23 cellular contexts compared by ENCODE assay signal in the genomic region with DNA sequence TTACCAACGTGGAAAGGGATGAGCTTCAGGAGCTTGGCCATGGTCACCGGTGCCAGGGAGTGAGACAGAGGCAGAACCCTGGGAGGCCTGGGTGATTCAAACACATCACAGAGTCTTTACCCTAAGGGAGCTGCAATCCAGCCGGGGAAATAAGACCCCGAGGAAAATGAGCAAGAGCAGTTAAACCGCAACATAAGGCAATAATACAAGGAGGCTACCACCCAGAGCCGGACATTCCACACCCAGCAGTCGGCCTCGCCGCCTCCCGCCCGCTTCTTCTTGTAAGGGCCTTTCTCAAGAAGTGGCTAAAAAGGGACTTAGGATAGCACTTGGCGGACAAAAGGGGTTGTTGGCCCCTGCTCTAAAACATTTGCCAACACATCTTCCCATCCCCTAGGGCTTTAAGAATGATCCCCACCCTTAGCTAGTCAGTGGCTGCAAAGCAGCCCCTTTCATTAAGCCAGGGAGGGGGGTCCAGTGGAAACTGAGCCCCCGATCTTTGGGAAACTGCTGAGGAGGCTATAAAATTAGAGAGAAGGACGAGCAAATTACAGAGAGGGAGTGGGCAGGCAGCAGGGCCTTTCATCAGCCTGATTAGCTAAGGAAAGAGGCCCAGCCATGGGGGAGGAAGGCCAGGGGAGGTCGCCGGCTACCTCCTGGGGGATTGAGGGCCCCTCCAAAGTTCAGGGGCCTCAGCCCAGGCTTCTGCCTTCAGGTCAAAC. TPM values are rescaled to one million over a fixed set of nuclear protein-coding genes. Genes with fewer than 3 reads are reported as not detected.
DNase-seq lines count a peak whose midpoint lies in the region; ATAC-seq, FAIRE-seq and TF ChIP-seq lines count a peak whose summit lies in the region.
"Had no signal": no experiment of that assay in that cellular context is flagged by ENCODE, and none has a peak within 500 bp of the region (broad histone marks: within the 10 kb centered on the region; RNA-seq: fewer than 3 reads in every experiment).

No MANE protein-coding gene starts in this region.

- TF ChIP-seq CTCF in H1 (IDR thresholded peaks at IDR 0.05; ENCODE audit: control extremely low read depth in 1 of 3, insufficient read depth in 1 of 3, low read depth in 1 of 3, low read length in 3 of 3) (no peak), neural progenitor cell (IDR thresholded peaks at IDR 0.05) (no peak)

- peaks cover 29% of the 10 kb centered on the region for H3F3A ChIP-seq in neural progenitor cell (ENCODE audit: low read depth)

- H3K23me2 ChIP-seq in H1 (ENCODE audit: low read depth, low read length) = no peaks in the 10 kb centered on the region

- H2BK5ac ChIP-seq in H1 (ENCODE audit: low read depth, low read length) = no peak overlapping the region

- H3K9ac ChIP-seq in BLaER1 treated with 17β-estradiol and CSF1 and Interleukin-3, amounts not matched to agents 10 nM and 100 nM = peak overlapping the region in 5 of 11 experiments; percentile 8 to 19 (median 9); a peak in 5 of 22 replicates
- no peak overlapping the region for H3K9ac ChIP-seq in H1 (replicated peaks in 1 of 4; ENCODE audit: extremely low read depth in 1 of 4, low read depth in 3 of 4, low read length in 3 of 4)
- H3K9ac ChIP-seq in neural progenitor cell = no peak overlapping the region

- whole genome bisulfite sequencing in H1 (ENCODE audit: extremely low coverage in 1 of 2, insufficient coverage in 1 of 2, insufficient read length in 1 of 2, insufficient replicate concordance in 2 of 2, low coverage in 1 of 2, low lambda C conversion rate in 2 of 2, missing lambda C conversion rate in 1 of 2), 2 experiments = 84% methylated on average over 16 of the region's 16 CpGs; no CpG with 5 or more reads in 1 of the 2 experiments

- no peak overlapping the region for H4K5ac ChIP-seq in H1 (ENCODE audit: insufficient read length, low read depth, low read length)

- peak overlapping the region; percentile 18 to 64 (median 49); a peak in 19 of 22 replicates for H3K4me2 ChIP-seq in BLaER1 treated with 17β-estradiol and CSF1 and Interleukin-3, amounts not matched to agents 10 nM and 100 nM
- no peak overlapping the region for H3K4me2 ChIP-seq in H1 (ENCODE audit: insufficient read depth in 1 of 2, low read depth in 2 of 2, low read length in 2 of 2)
- H3K4me2 ChIP-seq in neural progenitor cell = peak overlapping the region; percentile 62

- no peak overlapping the region for H3K4ac ChIP-seq in H1 (replicated peaks; ENCODE audit: insufficient read length, low read depth, low read length)

- H3K36me3 Mint-ChIP-seq in neural progenitor cell = no peaks in the 10 kb centered on the region
- H3K36me3 Mint-ChIP-seq: activated naive CD8-positive, alpha-beta T cell had no signal

- TF ChIP-seq EP300 in H1 (IDR thresholded peaks at IDR 0.05; ENCODE audit: borderline replicate concordance in 1 of 2, low read depth in 2 of 2, low read length in 2 of 2) = no peak

- H2BK120ac ChIP-seq in H1 (replicated peaks; ENCODE audit: low read depth, low read length) = no peak overlapping the region

- no peak overlapping the region for H4K91ac ChIP-seq in H1 (replicated peaks; ENCODE audit: insufficient read length, low read length)

- H3K9me3 ChIP-seq in BLaER1 treated with 17β-estradiol and CSF1 and Interleukin-3, amounts not matched to agents 10 nM and 100 nM (replicated peaks in 1 of 11) = peaks cover 0 to 16% (median 4%) of the 10 kb centered on the region in 11 experiments; a peak in 10 of 22 replicates
- H3K9me3 ChIP-seq in H1 (ENCODE audit: insufficient read depth in 2 of 2, low read depth in 1 of 2, low read length in 1 of 2) (no peaks in the 10 kb centered on the region), neural progenitor cell (ENCODE audit: low read depth) (no peaks in the 10 kb centered on the region)
- H3K9me3 ChIP-seq: HAP-1, SJCRH30 had no signal

- no peak overlapping the region; the same call in 1 of the 2 replicates for H4K8ac ChIP-seq in H1 (ENCODE audit: extremely low read depth, insufficient read depth, low read length)

- no peak for TF ChIP-seq POLR2A in H1 (IDR thresholded peaks at IDR 0.05; ENCODE audit: control extremely low read depth in 1 of 2, low read depth in 2 of 2, low read length in 2 of 2)

- H3K79me1 ChIP-seq in H1 (ENCODE audit: low read depth, low read length) = no peaks in the 10 kb centered on the region

- no peaks in the 10 kb centered on the region for H3K79me2 ChIP-seq in H1 (ENCODE audit: control insufficient read depth in 1 of 2, insufficient read depth in 2 of 2, low read length in 2 of 2)
- no peaks in the 10 kb centered on the region for H3K79me2 ChIP-seq in neural progenitor cell (ENCODE audit: low read depth)

- no peak overlapping the region for H2AK5ac ChIP-seq in H1 (ENCODE audit: low read depth, low read length)

- H3K4me3 Mint-ChIP-seq in neural progenitor cell = no peak overlapping the region
- H3K4me3 Mint-ChIP-seq: activated naive CD8-positive, alpha-beta T cell; activated T-helper 1 cell treated with anti-CD3 and anti-CD28 coated beads, Interleukin-12 subunit alpha, Interleukin-12 subunit beta, Interleukin-2, Interleukin-4 antibody, amounts not matched to agents 30 ng/mL and 10 ng/mL and 1 ng/mL, durations not matched to agents 14 hours and 24 hours and 36 hours; stimulated activated naive CD8-positive, alpha-beta T cell treated with anti-CD3 and anti-CD28 coated beads, Interleukin-15, Interleukin-2, amounts not matched to agents 100 ng/mL and 50 ng/mL, for 24 hours had no signal

- 0 out of 2 replicates have a peak overlapping the region, but pooled peaks have one; percentile 38 for H3K18ac ChIP-seq in H1 (ENCODE audit: extremely low read depth, low read length)

- no peak overlapping the region for H2BK15ac ChIP-seq in H1 (ENCODE audit: low read length)

- H3K27ac ChIP-seq in BLaER1 treated with 17β-estradiol and CSF1 and Interleukin-3, amounts not matched to agents 10 nM and 100 nM = peak overlapping the region in 6 of 11 experiments; percentile 4 to 55 (median 16); a peak in 6 of 22 replicates
- no peak overlapping the region; the same call in 1 of the 2 replicates for H3K27ac ChIP-seq in H1 (ENCODE audit: low read depth, low read length)
- H3K27ac ChIP-seq in neural progenitor cell = peak overlapping the region; percentile 22
- H3K27ac ChIP-seq: cardiac muscle cell, SJCRH30 had no signal

- H3K56ac ChIP-seq in H1 (replicated peaks; ENCODE audit: insufficient read length, low read depth, low read length) = no peak overlapping the region

- no peak for TF ChIP-seq RAD21 in H1 (IDR thresholded peaks at IDR 0.05 in 1 of 2, conservative IDR thresholded peaks at IDR 0.05 in 1 of 2; ENCODE audit: low read depth in 2 of 2, low read length in 2 of 2)

- H3K4me3 ChIP-seq in BLaER1 treated with 17β-estradiol and CSF1 and Interleukin-3, amounts not matched to agents 10 nM and 100 nM = no peak overlapping the region
- H3K4me3 ChIP-seq in H1 (ENCODE audit: extremely low read depth in 1 of 4, insufficient read depth in 2 of 4, low read depth in 3 of 4, low read length in 4 of 4) (no peak overlapping the region), neural progenitor cell (peak overlapping the region; percentile 10)
- H3K4me3 ChIP-seq: cardiac muscle cell, HAP-1, SJCRH30 had no signal

- H2AFZ ChIP-seq in H1 (ENCODE audit: low read length) (no peak overlapping the region), neural progenitor cell (replicated peaks) (no peak overlapping the region)

- no peak overlapping the region for H3K23ac ChIP-seq in H1 (ENCODE audit: insufficient read length)

- no peaks in the 10 kb centered on the region for H3K27me3 ChIP-seq in BLaER1 treated with 17β-estradiol and CSF1 and Interleukin-3, amounts not matched to agents 10 nM and 100 nM
- no peaks in the 10 kb centered on the region for H3K27me3 ChIP-seq in H1 (replicated peaks in 1 of 4; ENCODE audit: control insufficient read depth in 3 of 4, extremely low read depth in 1 of 4, insufficient read depth in 3 of 4, low read length in 3 of 4)
- peaks cover 36% of the 10 kb centered on the region for H3K27me3 ChIP-seq in neural progenitor cell
- H3K27me3 ChIP-seq: cardiac muscle cell, SJCRH30 had no signal

- H2BK12ac ChIP-seq in H1 (ENCODE audit: low read depth, low read length) = no peak overlapping the region

- H4K20me1 ChIP-seq in BLaER1 treated with 17β-estradiol and CSF1 and Interleukin-3, amounts not matched to agents 10 nM and 100 nM = peaks cover 0 to 44% (median 20%) of the 10 kb centered on the region in 11 experiments; a peak in 14 of 22 replicates
- H4K20me1 ChIP-seq in H1 (replicated peaks in 1 of 2; ENCODE audit: control insufficient read depth in 1 of 2, insufficient read depth in 2 of 2, low read length in 2 of 2) (no peaks in the 10 kb centered on the region), neural progenitor cell (ENCODE audit: low read depth) (peaks cover 42% of the 10 kb centered on the region)

- H3K4me1 ChIP-seq in BLaER1 treated with 17β-estradiol and CSF1 and Interleukin-3, amounts not matched to agents 10 nM and 100 nM = peaks cover 45 to 77% (median 68%) of the 10 kb centered on the region in 10 experiments
- H3K4me1 ChIP-seq in H1 (replicated peaks in 1 of 4; ENCODE audit: control insufficient read depth in 3 of 4, insufficient read depth in 4 of 4, low read length in 3 of 4) (peaks cover 6 to 20% (median 9%) of the 10 kb centered on the region in 4 experiments), neural progenitor cell (peaks cover 39% of the 10 kb centered on the region)
- H3K4me1 ChIP-seq: HAP-1 had no signal

- DNase-seq in T1000 (lab: John Stamatoyannopoulos, UW) (peak; percentile 28), H1 (ENCODE audit: low read depth in 1 of 2, low spot score in 2 of 2) (no peak), neural progenitor cell (ENCODE audit: low spot score) (peak; percentile 78), NOMO-1 treated with dmso at 0.1 percent for 144 hours (lab: John Stamatoyannopoulos, UW; ENCODE audit: unreplicated experiment) (no peak)
- no peak for DNase-seq in activated CD8-positive, alpha-beta memory T cell treated with anti-CD3 and anti-CD28 coated beads, Interleukin-2, amount 50 U/mL, for 4 hours
- no peak for DNase-seq in activated T-cell treated with anti-CD3 and anti-CD28 coated beads, Interleukin-2, amount 50 U/mL, for 48 hours
- DNase-seq: DND-41; effector memory CD4-positive, alpha-beta T cell; Karpas-422; mesendoderm; NCI-H1105 treated with DMSO at 0.1 percent for 48 hours; NCI-H526; stimulated activated CD4-positive, alpha-beta T cell treated with anti-CD3 and anti-CD28 coated beads, Interleukin-1b, Interleukin-23, amount 100 ng/mL, for 48 hours; T-helper 2 cell; trophoblast cell had no signal

- no peak overlapping the region for H2BK20ac ChIP-seq in H1 (ENCODE audit: low read length)

- no peak for FAIRE-seq in H1 (lab: Jason Lieb, UNC)

- H3K27ac Mint-ChIP-seq in neural progenitor cell = peak overlapping the region; percentile 83
- H3K27ac Mint-ChIP-seq: activated naive CD8-positive, alpha-beta T cell; activated T-helper 1 cell treated with anti-CD3 and anti-CD28 coated beads, Interleukin-12 subunit alpha, Interleukin-12 subunit beta, Interleukin-2, Interleukin-4 antibody, amounts not matched to agents 30 ng/mL and 10 ng/mL and 1 ng/mL, durations not matched to agents 14 hours and 24 hours and 36 hours; stimulated activated naive CD8-positive, alpha-beta T cell treated with anti-CD3 and anti-CD28 coated beads, Interleukin-15, Interleukin-2, amounts not matched to agents 100 ng/mL and 50 ng/mL, for 24 hours had no signal

- H3K36me3 ChIP-seq in BLaER1 treated with 17β-estradiol and CSF1 and Interleukin-3, amounts not matched to agents 10 nM and 100 nM = no peaks in the 10 kb centered on the region
- H3K36me3 ChIP-seq in H1 (ENCODE audit: control insufficient read depth in 2 of 4, insufficient read depth in 4 of 4, low read length in 3 of 4) (no peaks in the 10 kb centered on the region), neural progenitor cell (no peaks in the 10 kb centered on the region)
- H3K36me3 ChIP-seq: cardiac muscle cell, HAP-1, SJCRH30 had no signal

- CTCF ChIA-PET in H1 (lab: Charles Lee; ENCODE audit: partially characterized antibody) = interaction anchor here (1.1 to 2.9 kb wide), 10 partner anchors 36 to 430 kb away, joined by 3 to 17 read pairs (median 4); no protein-coding TSS in a partner anchor

- H3K4me1 Mint-ChIP-seq in neural progenitor cell = peaks cover 41% of the 10 kb centered on the region

- POLR2A ChIA-PET in H1 (lab: Charles Lee; ENCODE audit: partially characterized antibody) = interaction anchor here (0.8 kb wide), 1 partner anchor 35 kb away, joined by 3 read pairs; no protein-coding TSS in a partner anchor

- H3K9me3 Mint-ChIP-seq in neural progenitor cell = peaks cover 3% of the 10 kb centered on the region
- H3K9me3 Mint-ChIP-seq: stimulated activated naive CD8-positive, alpha-beta T cell treated with anti-CD3 and anti-CD28 coated beads, Interleukin-15, Interleukin-2, amounts not matched to agents 100 ng/mL and 50 ng/mL, for 24 hours had no signal

- peaks cover 7% of the 10 kb centered on the region for H3K27me3 Mint-ChIP-seq in neural progenitor cell (ENCODE audit: insufficient read depth, low read depth)
- H3K27me3 Mint-ChIP-seq: activated naive CD8-positive, alpha-beta T cell; stimulated activated naive CD8-positive, alpha-beta T cell treated with anti-CD3 and anti-CD28 coated beads, Interleukin-15, Interleukin-2, amounts not matched to agents 100 ng/mL and 50 ng/mL, for 24 hours had no signal

- H3K14ac ChIP-seq in H1 (ENCODE audit: insufficient read length) = no peak overlapping the region

- no peak for ATAC-seq in GM18907 (IDR thresholded peaks at IDR 0.05; ENCODE audit: unreplicated experiment)

RNA-seq across cellular contexts. Expression of a gene that starts 34.3 kb away (rescaled TPM):
- total RNA-seq in H1 (2021; fragmentation: NEBNext Ultra II Directional; extraction: Animal tissue kit (Norgen Biotek cat#: 25700)) = 181 and 194 TPM in 2 replicates
- polyA plus RNA-seq in H1 (2011; rRNA removed) = 140 and 155 TPM in 2 replicates
- polyA plus RNA-seq in H1 (2011; cell fraction: cytosol; rRNA removed) = 179 TPM
- polyA plus RNA-seq in H1 (2011; cell fraction: nucleus; rRNA removed) = 236 TPM
- polyA plus RNA-seq in H1 (2012, experiment 1 of 2) = 129 to 235 TPM (median 148 TPM) in 4 replicates
- polyA plus RNA-seq in H1 (2012, experiment 2 of 2) = 34.5 TPM
- polyA plus RNA-seq in H1 (2013, experiment 1 of 2) = 213 TPM
- 198 TPM for polyA plus RNA-seq in H1 (2013, experiment 2 of 2)
- polyA minus RNA-seq in H1 (2011; rRNA and poly(A)+ RNA removed) = 163 and 196 TPM in 2 replicates
- polyA minus RNA-seq in H1 (2011; cell fraction: cytosol; rRNA and poly(A)+ RNA removed) = 156 TPM
- 471 TPM for polyA minus RNA-seq in H1 (2011; cell fraction: nucleus; rRNA and poly(A)+ RNA removed)
- 156 and 226 TPM in 2 replicates for total RNA-seq in neural progenitor cell (ENCODE audit: low replicate concordance)

RNA-seq across cellular contexts. Expression of a gene that starts 34.5 kb away (rescaled TPM):
- total RNA-seq in H1 (2021; fragmentation: NEBNext Ultra II Directional; extraction: Animal tissue kit (Norgen Biotek cat#: 25700)) = 56.3 and 59.0 TPM in 2 replicates
- polyA plus RNA-seq in H1 (2011; rRNA removed) = 13.7 and 27.7 TPM in 2 replicates
- 26.3 TPM for polyA plus RNA-seq in H1 (2011; cell fraction: cytosol; rRNA removed)
- 10.6 TPM for polyA plus RNA-seq in H1 (2011; cell fraction: nucleus; rRNA removed)
- 41.6 to 71.7 TPM (median 46.4 TPM) in 4 replicates for polyA plus RNA-seq in H1 (2012, experiment 1 of 2)
- 8.8 TPM for polyA plus RNA-seq in H1 (2012, experiment 2 of 2)
- polyA plus RNA-seq in H1 (2013, experiment 1 of 2) = 34.4 TPM
- polyA plus RNA-seq in H1 (2013, experiment 2 of 2) = 35.2 TPM
- 29.0 and 31.2 TPM in 2 replicates for polyA minus RNA-seq in H1 (2011; rRNA and poly(A)+ RNA removed)
- 36.3 TPM for polyA minus RNA-seq in H1 (2011; cell fraction: cytosol; rRNA and poly(A)+ RNA removed)
- polyA minus RNA-seq in H1 (2011; cell fraction: nucleus; rRNA and poly(A)+ RNA removed) = 31.8 TPM
- total RNA-seq in neural progenitor cell (ENCODE audit: low replicate concordance) = 57.2 and 87.2 TPM in 2 replicates

Comparison
In these comparisons a context has a peak if more than half of its experiments do, and no peak if none do; other contexts are left out.
1. H3K4me2 ChIP-seq: peak in BLaER1 treated with 17β-estradiol and CSF1 and Interleukin-3, amounts not matched to agents 10 nM and 100 nM (11 of 11) and neural progenitor cell (single experiment); none in H1 (0 of 2).
2. DNase-seq: peak in T1000 (single experiment) and neural progenitor cell (single experiment); none in H1 (0 of 2), activated CD8-positive, alpha-beta memory T cell treated with anti-CD3 and anti-CD28 coated beads, Interleukin-2, amount 50 U/mL, for 4 hours (single experiment), activated T-cell treated with anti-CD3 and anti-CD28 coated beads, Interleukin-2, amount 50 U/mL, for 48 hours (0 of 2) and NOMO-1 treated with dmso at 0.1 percent for 144 hours (single experiment).